Comparison of ENCODE assay signal across 19 cellular contexts in the genomic region with DNA sequence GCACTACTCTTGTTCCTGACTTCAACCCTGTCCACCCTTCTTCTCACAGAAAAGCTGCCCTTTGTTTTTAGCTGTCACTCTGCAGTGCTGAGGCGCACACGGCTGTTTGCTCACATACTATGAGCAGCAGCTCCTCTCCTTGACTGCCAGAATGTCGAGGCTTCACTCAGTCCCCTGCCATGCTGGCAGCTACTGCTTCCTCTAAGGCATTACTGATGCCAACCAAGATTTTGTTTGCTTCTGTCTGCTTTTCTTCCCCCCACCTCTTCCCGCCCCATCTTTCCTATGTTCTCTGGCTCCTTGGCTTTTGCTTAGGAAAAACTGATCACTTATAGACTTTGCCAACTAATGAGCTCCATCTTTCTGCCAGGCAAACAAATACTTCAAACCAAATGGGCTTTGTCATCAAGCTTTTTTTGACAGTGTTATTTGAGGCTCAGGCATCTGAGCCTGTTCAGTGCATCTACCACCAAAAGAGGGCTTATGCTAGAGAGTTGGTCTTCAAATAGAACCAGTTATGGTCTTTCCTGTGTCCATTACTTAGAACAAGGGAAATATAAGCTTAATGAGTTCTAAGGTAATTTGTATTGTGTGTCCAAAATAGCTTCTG.
DNase-seq lines count a peak whose midpoint lies in the region; ATAC-seq, FAIRE-seq and TF ChIP-seq lines count a peak whose summit lies in the region.
"Had no signal": no experiment of that assay in that cellular context is flagged by ENCODE, and none has a peak within 500 bp of the region (broad histone marks: within the 10 kb centered on the region; RNA-seq: fewer than 3 reads in every experiment).

No MANE protein-coding gene starts in this region.

- TF ChIP-seq EP300 in HepG2 (IDR thresholded peaks at IDR 0.05; ENCODE audit: low read depth in 2 of 2, low read length in 2 of 2) = no peak
- no peak for TF ChIP-seq EP300 in HepG2 (CRISPR knock-in tag; IDR thresholded peaks at IDR 0.05; ENCODE audit: borderline replicate concordance)

- POLR2A ChIA-PET in HepG2 (lab: Yijun Ruan, JAX) = no interaction called here

- CTCF ChIA-PET in HepG2 (lab: Yijun Ruan, JAX; ENCODE audit: low intra/inter-chr PET ratio, low total read pairs) = no interaction called here

- H3K4me1 ChIP-seq in HepG2 (ENCODE audit: insufficient read depth, low read length) (peaks cover 13% of the 10 kb centered on the region), right lobe of liver (no peaks in the 10 kb centered on the region), aorta (ENCODE audit: control insufficient read depth in 1 of 2, insufficient read depth in 2 of 2, low read length in 2 of 2) (no peaks in the 10 kb centered on the region)

- TF ChIP-seq CTCF in HepG2 (CRISPR knock-in tag; IDR thresholded peaks at IDR 0.05) (no peak), right lobe of liver (IDR thresholded peaks at IDR 0.05) (no peak), brain (conservative IDR thresholded peaks at IDR 0.05) (no peak)

- intact Hi-C loops in HepG2 (cut with micrococcal nuclease; ENCODE audit: unreplicated experiment) (no loop called here), right lobe of liver (cut with DNase I) (no loop called here), aorta (cut with DNase I) (no loop called here)

- no TSS peak for BruUV-seq in HepG2 (replicated peaks; lab: Mats Ljungman, UMichigan)

- ATAC-seq in HepG2 (peak; percentile 36; the same call in 2 of the 3 replicates), right lobe of liver (no peak), aorta (ENCODE audit: low FRiP score) (peak; percentile 52)

- H3K79me2 ChIP-seq in HepG2 (ENCODE audit: insufficient read depth, low read length) = no peaks in the 10 kb centered on the region

- no peak overlapping the region for H3K4me2 ChIP-seq in HepG2 (ENCODE audit: low read depth, low read length)

- H3K4me3 ChIP-seq in HepG2 (replicated peaks in 1 of 3; ENCODE audit: insufficient read depth in 1 of 3, low read depth in 2 of 3, low read length in 3 of 3) (no peak overlapping the region), right lobe of liver (no peak overlapping the region), aorta (ENCODE audit: low read length in 2 of 2) (no peak overlapping the region)

- FAIRE-seq in HepG2 (lab: Jason Lieb, UNC) = no peak
- FAIRE-seq: RCC 7860 had no signal

- H3K9ac ChIP-seq in HepG2 (ENCODE audit: insufficient read depth, low read depth, low read length) = no peak overlapping the region

- no peak for TF ChIP-seq RAD21 in HepG2 (CRISPR knock-in tag; IDR thresholded peaks at IDR 0.05)

- peak overlapping the region in 1 of 5 experiments; percentile 10 for H3K4me3 Mint-ChIP-seq in brain
- H3K4me3 Mint-ChIP-seq: B cell; CD4-positive, alpha-beta T cell had no signal

- H3K27me3 ChIP-seq in HepG2 (ENCODE audit: control insufficient read depth in 1 of 2, insufficient read depth in 2 of 2, low read length in 2 of 2) (no peaks in the 10 kb centered on the region), right lobe of liver (no peaks in the 10 kb centered on the region), aorta (ENCODE audit: control insufficient read depth in 1 of 2, insufficient read depth in 2 of 2, low read length in 1 of 2) (no peaks in the 10 kb centered on the region)

- H3K9me3 ChIP-seq in HepG2 (ENCODE audit: low read length) = no peaks in the 10 kb centered on the region
- H3K9me3 ChIP-seq in right lobe of liver = no peaks in the 10 kb centered on the region
- H3K9me3 ChIP-seq in aorta (ENCODE audit: control insufficient read depth, low read length) = no peaks in the 10 kb centered on the region

- DNase-seq in HepG2 (ENCODE audit: low spot score) = no peak
- no peak for DNase-seq in right lobe of liver
- DNase-seq in medulla oblongata (ENCODE audit: extremely low spot score) = peak; percentile 15
- DNase-seq in aorta = no peak
- DNase-seq in NCI-H345 (lab: John Stamatoyannopoulos, UW) = no peak
- no peak for DNase-seq in activated CD4-positive, CD25-positive, alpha-beta regulatory T cell (lab: John Stamatoyannopoulos, UW)
- DNase-seq in AG20443 (ENCODE audit: low spot score) = no peak
- DNase-seq: ACHN; CD4-positive, alpha-beta T cell; DND-41; GF-D8; Kasumi-1; MV-4-11; NCI-H1436 treated with DMSO at 0.1 percent for 48 hours; NCI-H82; SHP77 treated with DMSO at 0.1 percent for 48 hours had no signal

- H4K20me1 ChIP-seq in HepG2 (ENCODE audit: insufficient read depth, low read length) = no peaks in the 10 kb centered on the region

- peak overlapping the region in 3 of 5 experiments; percentile 3 to 54 (median 51) for H3K27ac Mint-ChIP-seq in brain
- H3K27ac Mint-ChIP-seq: B cell; CD4-positive, alpha-beta T cell had no signal

- in situ Hi-C loops in HepG2 (cut with HindIII; ENCODE audit: extremely low pct_ligation_motif_present, low pct_unique_long_range_greater_than_20kb) = loop anchor here (25.0 kb wide), 1 partner anchor 396 kb away; a partner anchor contains a TSS

- TF ChIP-seq POLR2A in HepG2 (IDR thresholded peaks at IDR 0.05; ENCODE audit: insufficient read depth in 1 of 2, low read depth in 2 of 2, low read length in 2 of 2) (no peak), right lobe of liver (IDR thresholded peaks at IDR 0.05) (no peak)

- no peaks in the 10 kb centered on the region for H3K9me3 Mint-ChIP-seq in brain
- H3K9me3 Mint-ChIP-seq: CD4-positive, alpha-beta T cell had no signal

- H2AFZ ChIP-seq in HepG2 (ENCODE audit: low read length) = no peak overlapping the region

- H3K36me3 Mint-ChIP-seq in brain = no peaks in the 10 kb centered on the region

- H3K36me3 ChIP-seq in HepG2 (replicated peaks in 1 of 2; ENCODE audit: control insufficient read depth in 1 of 2, insufficient read depth in 2 of 2, low read length in 2 of 2) (no peaks in the 10 kb centered on the region), right lobe of liver (no peaks in the 10 kb centered on the region), aorta (ENCODE audit: control insufficient read depth in 1 of 2, insufficient read depth in 2 of 2, low read length in 1 of 2) (peaks cover 0 to 3% of the 10 kb centered on the region in 2 donors)

- H3K27me3 Mint-ChIP-seq in brain = no peaks in the 10 kb centered on the region

- WGBS in HepG2 (ENCODE audit: low lambda C conversion rate) = 54% methylated on average over 4 of the region's 4 CpGs
- WGBS in right lobe of liver (ENCODE audit: insufficient coverage, low coverage, low lambda C conversion rate, missing lambda C conversion rate) = 59% methylated on average over 4 of the region's 4 CpGs
- WGBS in aorta, 2 donors = 6 to 9% methylated on average over 4 of the region's 4 CpGs

- peaks cover 9% of the 10 kb centered on the region for H3K4me1 Mint-ChIP-seq in brain
- H3K4me1 Mint-ChIP-seq: B cell had no signal

- H3K27ac ChIP-seq in HepG2 (ENCODE audit: extremely low read length, insufficient read depth, low read length) = no peak overlapping the region
- no peak overlapping the region for H3K27ac ChIP-seq in right lobe of liver
- H3K27ac ChIP-seq in aorta (ENCODE audit: low read depth in 1 of 2, low read length in 2 of 2) = peak overlapping the region in 1 of 2 donors; percentile 5

TF ChIP-seq in HepG2, 621 proteins besides CTCF, POLR2A, EP300 and RAD21:
- TF ChIP-seq, protein P1, sequence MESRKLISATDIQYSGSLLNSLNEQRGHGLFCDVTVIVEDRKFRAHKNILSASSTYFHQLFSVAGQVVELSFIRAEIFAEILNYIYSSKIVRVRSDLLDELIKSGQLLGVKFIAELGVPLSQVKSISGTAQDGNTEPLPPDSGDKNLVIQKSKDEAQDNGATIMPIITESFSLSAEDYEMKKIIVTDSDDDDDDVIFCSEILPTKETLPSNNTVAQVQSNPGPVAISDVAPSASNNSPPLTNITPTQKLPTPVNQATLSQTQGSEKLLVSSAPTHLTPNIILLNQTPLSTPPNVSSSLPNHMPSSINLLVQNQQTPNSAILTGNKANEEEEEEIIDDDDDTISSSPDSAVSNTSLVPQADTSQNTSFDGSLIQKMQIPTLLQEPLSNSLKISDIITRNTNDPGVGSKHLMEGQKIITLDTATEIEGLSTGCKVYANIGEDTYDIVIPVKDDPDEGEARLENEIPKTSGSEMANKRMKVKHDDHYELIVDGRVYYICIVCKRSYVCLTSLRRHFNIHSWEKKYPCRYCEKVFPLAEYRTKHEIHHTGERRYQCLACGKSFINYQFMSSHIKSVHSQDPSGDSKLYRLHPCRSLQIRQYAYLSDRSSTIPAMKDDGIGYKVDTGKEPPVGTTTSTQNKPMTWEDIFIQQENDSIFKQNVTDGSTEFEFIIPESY (CRISPR knock-in tag; IDR thresholded peaks at IDR 0.05) = peak; percentile 72
- TF ChIP-seq HNRNPUL1 (IDR thresholded peaks at IDR 0.05; ENCODE audit: low read depth, low read length) = no peak

Comparison
In these comparisons a context has a peak if more than half of its experiments do, and no peak if none do; other contexts are left out.
1. ATAC-seq: peak in HepG2 (single experiment) and aorta (single experiment); none in right lobe of liver (0 of 4).